ENCODE assay signal across 8 cellular contexts in the genomic region with DNA sequence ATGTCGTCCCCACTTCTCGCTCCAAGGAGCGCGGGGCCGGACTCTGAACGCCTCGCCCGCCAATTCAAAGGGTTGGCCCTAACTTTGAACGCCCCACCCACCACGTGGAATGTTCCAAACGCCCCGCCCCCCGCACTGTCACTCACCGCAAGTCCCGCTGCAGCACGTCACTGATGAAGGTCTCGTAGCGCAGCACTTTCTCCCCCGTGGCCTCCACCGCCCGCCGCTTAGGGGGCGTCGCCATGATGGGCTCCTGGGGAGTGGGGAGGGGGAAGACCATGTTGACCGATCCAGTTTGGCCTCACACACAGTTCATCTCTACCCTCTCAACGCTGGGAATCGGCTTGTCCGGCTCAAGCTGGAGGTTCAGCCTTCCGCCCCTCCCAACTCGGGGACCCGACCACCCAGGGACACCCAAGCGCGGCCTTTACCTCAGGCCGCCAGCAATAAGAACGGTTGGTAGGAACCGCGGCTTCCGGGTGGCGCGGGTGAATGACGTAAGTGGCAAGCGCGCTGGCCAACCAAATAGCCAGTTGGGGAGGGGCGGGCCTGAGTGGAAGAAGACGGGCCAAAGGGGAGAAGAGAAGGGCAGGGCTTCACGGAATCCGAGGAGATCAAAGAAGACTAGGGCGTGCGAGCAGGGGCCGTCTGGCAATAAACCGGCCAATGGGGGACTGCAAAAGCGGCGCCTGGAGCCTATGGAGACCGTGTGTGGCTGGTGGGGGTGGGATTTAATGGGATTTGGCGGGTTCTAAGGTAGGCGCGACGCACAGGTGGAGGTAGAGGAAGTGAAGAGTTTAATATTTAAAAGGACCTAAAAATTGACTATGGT. TPM values are rescaled to one million over a fixed set of nuclear protein-coding genes. Genes with fewer than 3 reads are reported as not detected.
A peak's percentile ranks its signal among the peaks of the same experiment; 100 is the strongest.
DNase-seq lines count a peak whose midpoint lies in the region; ATAC-seq and TF ChIP-seq lines count a peak whose summit lies in the region.

A gene with protein sequence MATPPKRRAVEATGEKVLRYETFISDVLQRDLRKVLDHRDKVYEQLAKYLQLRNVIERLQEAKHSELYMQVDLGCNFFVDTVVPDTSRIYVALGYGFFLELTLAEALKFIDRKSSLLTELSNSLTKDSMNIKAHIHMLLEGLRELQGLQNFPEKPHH (minus strand): TSS at position 497 of the 832 bp plus-strand sequence. CDS start 253 bp downstream, at position 244.

- peak; percentile 68 for TF ChIP-seq POLR2A in GM19099 (IDR thresholded peaks at IDR 0.05; ENCODE audit: extremely low read depth, insufficient read length, low read depth)

- DNase-seq in AG10803 (ENCODE audit: low read depth) (peak; percentile 97), NCI-H510A treated with DMSO at 0.1 percent for 48 hours (lab: John Stamatoyannopoulos, UW) (peak; percentile 85), chondrocyte (ENCODE audit: low spot score) (peak; percentile 95), kidney epithelial cell (ENCODE audit: low read depth) (peak; percentile 78)
- DNase-seq in activated CD4-positive, alpha-beta T cell treated with anti-CD3 and anti-CD28 coated beads for 24 hours (ENCODE audit: low read depth in 2 of 2) = peak; percentile 85
- DNase-seq in stimulated activated CD4-positive, alpha-beta T cell treated with anti-CD3 and anti-CD28 coated beads, Interleukin-15, amount 100 ng/mL, for 48 hours (ENCODE audit: low read depth in 2 of 2) = peak; percentile 90 to 92

- no peaks in the 10 kb centered on the region for H3K36me3 ChIP-seq in kidney epithelial cell (ENCODE audit: control insufficient read depth, insufficient read depth, low read length)

- H3K36me3 Mint-ChIP-seq in chondrocyte (ENCODE audit: low read depth) = peaks cover 6% of the 10 kb centered on the region

- H3K27me3 Mint-ChIP-seq in chondrocyte (ENCODE audit: low read depth) = no peaks in the 10 kb centered on the region

- H3K4me1 Mint-ChIP-seq in chondrocyte (ENCODE audit: low read depth) = peaks cover 19% of the 10 kb centered on the region

- H3K9me3 Mint-ChIP-seq in chondrocyte (ENCODE audit: low read depth) = peaks cover 13% of the 10 kb centered on the region

- TF ChIP-seq CTCF in AG10803 (conservative IDR thresholded peaks at IDR 0.05; ENCODE audit: low read length) (no peak), chondrocyte (IDR thresholded peaks at IDR 0.05) (no peak), kidney epithelial cell (IDR thresholded peaks at IDR 0.05; ENCODE audit: insufficient read depth, low read length, poor library complexity, severe bottlenecking) (no peak)

- peak; percentile 82 for ATAC-seq in HG03432 (IDR thresholded peaks at IDR 0.05; ENCODE audit: unreplicated experiment)

- H3K27me3 ChIP-seq in kidney epithelial cell (ENCODE audit: control insufficient read depth, insufficient read depth, low read length) = no peaks in the 10 kb centered on the region

- peak within 1 kb of the TSS; percentile 85 for H3K4me3 Mint-ChIP-seq in chondrocyte (ENCODE audit: unreplicated experiment)

- peak within 1 kb of the TSS; percentile 99 for H3K27ac Mint-ChIP-seq in chondrocyte (ENCODE audit: unreplicated experiment)

- H3K4me3 ChIP-seq in AG10803 (ENCODE audit: low read length) = peak within 1 kb of the TSS; percentile 78
- H3K4me3 ChIP-seq in kidney epithelial cell (ENCODE audit: low read depth, low read length) = peak within 1 kb of the TSS; percentile 62

RNA-seq across cellular contexts. Expression of the gene that starts here (rescaled TPM):
- 72.7 to 79.4 TPM (median 75.6 TPM) in 3 replicates for total RNA-seq in chondrocyte
- total RNA-seq in kidney epithelial cell = 149 and 165 TPM in 2 replicates

Comparison
In these comparisons a context has a peak if more than half of its experiments do, and no peak if none do; other contexts are left out.
1. Peak in every context shown above with its lines: DNase-seq, ATAC-seq and H3K4me3 ChIP-seq.